ENCODE assay signal across 23 cellular contexts in the genomic region with DNA sequence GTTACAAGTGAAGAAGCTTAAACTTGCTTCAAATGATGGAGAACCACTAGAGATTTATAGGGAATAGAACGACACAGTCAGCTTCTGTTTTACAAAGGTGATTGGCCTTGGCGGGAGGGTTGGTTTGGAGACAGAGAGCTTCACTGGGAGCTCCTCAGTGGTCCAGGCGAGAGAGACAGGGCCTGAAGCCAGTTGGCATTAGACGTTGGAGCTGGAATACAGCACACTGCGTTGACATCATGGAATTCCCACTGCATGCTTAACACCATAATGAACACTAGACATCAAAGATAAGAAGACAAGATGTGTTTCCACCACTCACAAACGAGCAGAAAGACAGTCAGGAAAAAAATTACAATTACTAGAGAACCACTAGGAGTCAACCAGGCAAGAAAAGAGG.
A peak's percentile ranks its signal among the peaks of the same experiment; 100 is the strongest.
DNase-seq lines count a peak whose midpoint lies in the region; ATAC-seq and TF ChIP-seq lines count a peak whose summit lies in the region.
"Had no signal": no experiment of that assay in that cellular context is flagged by ENCODE, and none has a peak within 500 bp of the region (broad histone marks: within the 10 kb centered on the region; RNA-seq: fewer than 3 reads in every experiment).

No MANE protein-coding gene starts in this region.

- no peaks in the 10 kb centered on the region for H3K27me3 ChIP-seq in esophagus muscularis mucosa
- H3K27me3 ChIP-seq: BLaER1, MG63, SJSA1 had no signal

- no peak overlapping the region for H3K4me3 ChIP-seq in esophagus muscularis mucosa
- H3K4me3 ChIP-seq: BLaER1, GM23248, MG63, SJSA1 had no signal

- DNase-seq in natural killer cell treated with Interleukin-12 subunit alpha and Interleukin-12 subunit beta and Interleukin-15 and Interleukin-18, amount 100 ng/mL, for 72 hours (ENCODE audit: low spot score) = no peak
- DNase-seq in natural killer cell (no peak), esophagus muscularis mucosa (ENCODE audit: extremely low spot score) (peak; percentile 37), left ventricle myocardium superior (peak; percentile 48), activated gamma-delta T cell (lab: John Stamatoyannopoulos, UW) (no peak), T-helper 17 cell (no peak)
- DNase-seq in effector CD4-positive, alpha-beta T cell = no peak
- DNase-seq: CD4-positive, CD25-positive, alpha-beta regulatory T cell; DMS153; GM23248; H7; KG1; MG63; NCI-H1105 treated with DMSO at 0.1 percent for 48 hours; NCI-H146; NCI-H1930; NCI-H2107; NCI-H524; NCI-H774 had no signal

- H3K27me3 Mint-ChIP-seq in natural killer cell treated with Interleukin-12 subunit alpha and Interleukin-12 subunit beta and Interleukin-15 and Interleukin-18, amount 100 ng/mL, for 72 hours = no peaks in the 10 kb centered on the region
- H3K27me3 Mint-ChIP-seq in natural killer cell (ENCODE audit: low read depth in 2 of 2) (no peaks in the 10 kb centered on the region), T-helper 17 cell (no peaks in the 10 kb centered on the region)
- no peaks in the 10 kb centered on the region for H3K27me3 Mint-ChIP-seq in stimulated activated memory B cell treated with anti-CD40 and anti-IgM and Interleukin-4, amounts not matched to agents 10 μg/mL and 1 μg/mL and 100 μg/mL, for 72 hours

- WGBS in esophagus muscularis mucosa = 66% methylated on average over 6 of the region's 6 CpGs

- H3K4me1 Mint-ChIP-seq in natural killer cell treated with Interleukin-12 subunit alpha and Interleukin-12 subunit beta and Interleukin-15 and Interleukin-18, amount 100 ng/mL, for 72 hours (ENCODE audit: low read depth in 2 of 2) = peaks cover 37 to 61% of the 10 kb centered on the region in 2 donors
- H3K4me1 Mint-ChIP-seq in natural killer cell (peaks cover 35 to 51% of the 10 kb centered on the region in 2 donors), T-helper 17 cell (no peaks in the 10 kb centered on the region)
- peaks cover 47% of the 10 kb centered on the region for H3K4me1 Mint-ChIP-seq in stimulated activated memory B cell treated with anti-CD40 and anti-IgM and Interleukin-4, amounts not matched to agents 10 μg/mL and 1 μg/mL and 100 μg/mL, for 72 hours

- TF ChIP-seq CTCF in natural killer cell (IDR thresholded peaks at IDR 0.05) (no peak), esophagus muscularis mucosa (IDR thresholded peaks at IDR 0.05) (no peak)

- no peaks in the 10 kb centered on the region for H3K4me1 ChIP-seq in esophagus muscularis mucosa
- H3K4me1 ChIP-seq: SJSA1 had no signal

- TF ChIP-seq EP300 in esophagus muscularis mucosa (IDR thresholded peaks at IDR 0.05) = no peak

- H3K4me3 Mint-ChIP-seq in natural killer cell treated with Interleukin-12 subunit alpha and Interleukin-12 subunit beta and Interleukin-15 and Interleukin-18, amount 100 ng/mL, for 72 hours = peak overlapping the region; percentile 33
- no peak overlapping the region for H3K4me3 Mint-ChIP-seq in natural killer cell
- no peak overlapping the region for H3K4me3 Mint-ChIP-seq in stimulated activated memory B cell treated with anti-CD40 and anti-IgM and Interleukin-4, amounts not matched to agents 10 μg/mL and 1 μg/mL and 100 μg/mL, for 72 hours
- H3K4me3 Mint-ChIP-seq in T-helper 17 cell = no peak overlapping the region
- H3K4me3 Mint-ChIP-seq: CD4-positive, CD25-positive, alpha-beta regulatory T cell had no signal

- H3K9me3 Mint-ChIP-seq in natural killer cell treated with Interleukin-12 subunit alpha and Interleukin-12 subunit beta and Interleukin-15 and Interleukin-18, amount 100 ng/mL, for 72 hours = peaks cover 9% of the 10 kb centered on the region
- H3K9me3 Mint-ChIP-seq in natural killer cell = no peaks in the 10 kb centered on the region
- no peaks in the 10 kb centered on the region for H3K9me3 Mint-ChIP-seq in stimulated activated memory B cell treated with anti-CD40 and anti-IgM and Interleukin-4, amounts not matched to agents 10 μg/mL and 1 μg/mL and 100 μg/mL, for 72 hours

- no peak overlapping the region for H3K27ac ChIP-seq in esophagus muscularis mucosa (replicated peaks in 1 of 4)
- H3K27ac ChIP-seq: BLaER1, GM23248, SJSA1 had no signal

- H3K9me3 ChIP-seq in esophagus muscularis mucosa (no peaks in the 10 kb centered on the region), T-helper 17 cell (ENCODE audit: control insufficient read depth, low read length, poor library complexity, severe bottlenecking) (no peaks in the 10 kb centered on the region)
- H3K9me3 ChIP-seq: MG63, SJSA1 had no signal

- no peak for ATAC-seq in natural killer cell treated with Interleukin-12 subunit alpha and Interleukin-12 subunit beta and Interleukin-15 and Interleukin-18, amount 100 ng/mL, for 72 hours
- ATAC-seq in natural killer cell = no peak
- ATAC-seq in left ventricle myocardium superior = peak; percentile 81
- ATAC-seq in stimulated activated memory B cell treated with anti-CD40 and anti-IgM and Interleukin-4, amounts not matched to agents 10 μg/mL and 1 μg/mL and 100 μg/mL, for 72 hours = no peak
- ATAC-seq in T-helper 17 cell = no peak
- ATAC-seq: HepG2 had no signal

- H3K36me3 Mint-ChIP-seq in natural killer cell treated with Interleukin-12 subunit alpha and Interleukin-12 subunit beta and Interleukin-15 and Interleukin-18, amount 100 ng/mL, for 72 hours = peaks cover 16% of the 10 kb centered on the region
- H3K36me3 Mint-ChIP-seq in natural killer cell (no peaks in the 10 kb centered on the region), T-helper 17 cell (ENCODE audit: low read depth) (no peaks in the 10 kb centered on the region)
- peaks cover 6% of the 10 kb centered on the region for H3K36me3 Mint-ChIP-seq in stimulated activated memory B cell treated with anti-CD40 and anti-IgM and Interleukin-4, amounts not matched to agents 10 μg/mL and 1 μg/mL and 100 μg/mL, for 72 hours
- H3K36me3 Mint-ChIP-seq: CD4-positive, CD25-positive, alpha-beta regulatory T cell had no signal

- H3K27ac Mint-ChIP-seq in natural killer cell treated with Interleukin-12 subunit alpha and Interleukin-12 subunit beta and Interleukin-15 and Interleukin-18, amount 100 ng/mL, for 72 hours = peak overlapping the region; percentile 68 to 98
- H3K27ac Mint-ChIP-seq in natural killer cell = peak overlapping the region in 1 of 2 donors; percentile 73
- peak overlapping the region; percentile 51 for H3K27ac Mint-ChIP-seq in stimulated activated memory B cell treated with anti-CD40 and anti-IgM and Interleukin-4, amounts not matched to agents 10 μg/mL and 1 μg/mL and 100 μg/mL, for 72 hours
- H3K27ac Mint-ChIP-seq in T-helper 17 cell = no peak overlapping the region
- H3K27ac Mint-ChIP-seq: CD4-positive, CD25-positive, alpha-beta regulatory T cell had no signal

- H3K36me3 ChIP-seq in esophagus muscularis mucosa = no peaks in the 10 kb centered on the region
- H3K36me3 ChIP-seq: BLaER1, MG63, SJSA1 had no signal

- intact Hi-C loops in natural killer cell (cut with micrococcal nuclease) (no loop called here), esophagus muscularis mucosa (cut with DNase I) (no loop called here), left ventricle myocardium superior (cut with micrococcal nuclease) (no loop called here)

- no peak for TF ChIP-seq POLR2A in esophagus muscularis mucosa (IDR thresholded peaks at IDR 0.05; ENCODE audit: low read depth)

Comparison
In these comparisons a context has a peak if more than half of its experiments do, and no peak if none do; other contexts are left out.
1. DNase-seq: peak in esophagus muscularis mucosa (single experiment) and left ventricle myocardium superior (single experiment); none in natural killer cell treated with Interleukin-12 subunit alpha and Interleukin-12 subunit beta and Interleukin-15 and Interleukin-18, amount 100 ng/mL, for 72 hours (single experiment), natural killer cell (single experiment), activated gamma-delta T cell (single experiment), T-helper 17 cell (0 of 3) and effector CD4-positive, alpha-beta T cell (single experiment).